13 cellular contexts compared by ENCODE assay signal in the genomic region with DNA sequence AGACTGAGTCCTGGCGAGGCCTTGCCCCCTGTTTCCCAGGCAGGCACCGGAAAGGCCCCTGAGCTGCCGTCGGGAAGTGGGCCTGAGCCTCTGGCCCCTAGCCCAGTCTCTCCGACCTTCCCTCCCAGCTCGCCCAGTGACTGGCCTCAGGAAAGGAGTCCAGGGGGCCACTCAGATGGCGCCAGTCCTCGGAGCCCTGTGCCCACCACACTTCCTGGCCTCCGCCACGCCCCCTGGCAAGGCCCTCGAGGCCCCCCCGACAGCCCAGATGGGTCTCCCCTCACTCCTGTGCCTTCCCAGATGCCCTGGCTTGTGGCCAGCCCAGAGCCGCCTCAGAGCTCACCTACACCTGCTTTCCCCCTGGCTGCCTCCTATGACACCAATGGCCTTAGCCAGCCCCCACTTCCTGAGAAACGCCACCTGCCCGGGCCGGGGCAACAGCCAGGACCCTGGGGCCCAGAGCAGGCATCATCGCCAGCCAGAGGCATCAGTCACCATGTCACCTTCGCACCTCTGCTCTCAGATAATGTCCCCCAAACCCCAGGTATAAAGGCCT. TPM values are rescaled to one million over a fixed set of nuclear protein-coding genes. Genes with fewer than 3 reads are reported as not detected.
DNase-seq lines count a peak whose midpoint lies in the region; ATAC-seq and TF ChIP-seq lines count a peak whose summit lies in the region.
"Had no signal": no experiment of that assay in that cellular context is flagged by ENCODE, and none has a peak within 500 bp of the region (broad histone marks: within the 10 kb centered on the region; RNA-seq: fewer than 3 reads in every experiment).

No MANE protein-coding gene starts in this region.

- H3K4me3 ChIP-seq in BE2C (ENCODE audit: low read depth, low read length): no peak overlapping the region
- H3K4me3 ChIP-seq: cardiac muscle cell, skin epidermis had no signal

- ATAC-seq in GM18867 (IDR thresholded peaks at IDR 0.05; ENCODE audit: unreplicated experiment): no peak

- intact Hi-C loops in posterior vena cava (cut with DNase I): no loop called here

- no peak for TF ChIP-seq CTCF in BE2C (IDR thresholded peaks at IDR 0.05; ENCODE audit: low read depth, low read length)

- H3K27me3 ChIP-seq in BE2C: no peaks in the 10 kb centered on the region
- H3K27me3 ChIP-seq: cardiac muscle cell had no signal

- no peaks in the 10 kb centered on the region for H3K36me3 ChIP-seq in BE2C
- H3K36me3 ChIP-seq: cardiac muscle cell had no signal

- no peaks in the 10 kb centered on the region for H3K4me1 ChIP-seq in BE2C

- no peaks in the 10 kb centered on the region for H3K9me3 ChIP-seq in BE2C

- peak; percentile 75 for DNase-seq in COLO668 (lab: John Stamatoyannopoulos, UW; ENCODE audit: unreplicated experiment)
- DNase-seq in NCI-H2029 (lab: John Stamatoyannopoulos, UW): peak; percentile 87
- DNase-seq in epidermal melanocyte (ENCODE audit: insufficient read length, low spot score): peak; percentile 6
- DNase-seq in posterior vena cava (ENCODE audit: low spot score): peak; percentile 79
- DNase-seq in CD1c-positive myeloid dendritic cell (ENCODE audit: extremely low spot score): no peak
- no peak for DNase-seq in BE2C
- DNase-seq in H4 (ENCODE audit: low spot score): no peak
- DNase-seq: activated T-cell treated with anti-CD3 and anti-CD28 coated beads, Interleukin-2, amount 50 U/mL, for 48 hours; CD8-positive, alpha-beta memory T cell had no signal

RNA-seq across cellular contexts. Expression of a gene that starts 10.9 kb away (rescaled TPM):
- 100 to 1,000 TPM; 139 to 218 TPM for total RNA-seq in posterior vena cava
- polyA plus RNA-seq in BE2C (2012; ENCODE audit: insufficient read depth, insufficient read length, low read depth): 28.1 TPM
- 18.3 and 20.2 TPM in 2 replicates for total RNA-seq in H4 (2014; rRNA removed; shearing (Covaris generic))

RNA-seq across cellular contexts. Expression of a gene that starts 18.4 kb away (rescaled TPM):
- total RNA-seq in posterior vena cava: 10 to 100 TPM; 77.6 to 90.5 TPM
- 30.5 TPM for polyA plus RNA-seq in BE2C (2012; ENCODE audit: insufficient read depth, insufficient read length, low read depth)
- total RNA-seq in H4 (2014; rRNA removed; shearing (Covaris generic)): 5.5 and 5.6 TPM in 2 replicates

RNA-seq across cellular contexts. Expression of a gene that starts 36.7 kb away (rescaled TPM):
- 100 to 1,000 TPM; 679 to 733 TPM for total RNA-seq in posterior vena cava
- not detected for polyA plus RNA-seq in BE2C (2012; ENCODE audit: insufficient read depth, insufficient read length, low read depth)
- 265 and 375 TPM in 2 replicates for total RNA-seq in H4 (2014; rRNA removed; shearing (Covaris generic))

RNA-seq across cellular contexts. Expression of a gene that starts 42.5 kb away (rescaled TPM):
- total RNA-seq in posterior vena cava: under 1 TPM; 0.32 to 0.90 TPM
- polyA plus RNA-seq in BE2C (2012; ENCODE audit: insufficient read depth, insufficient read length, low read depth): not detected
- 0.06 TPM in 1 of 2 replicates, not detected in the other for total RNA-seq in H4 (2014; rRNA removed; shearing (Covaris generic))
- total RNA-seq: fibroblast of villous mesenchyme had no signal

RNA-seq across cellular contexts. Expression of a gene that starts 54.5 kb away (rescaled TPM):
- 100 to 1,000 TPM; 311 to 314 TPM for total RNA-seq in posterior vena cava
- polyA plus RNA-seq in BE2C (2012; ENCODE audit: insufficient read depth, insufficient read length, low read depth): 173 TPM
- total RNA-seq in H4 (2014; rRNA removed; shearing (Covaris generic)): 479 and 559 TPM in 2 replicates

Comparison
In these comparisons a context has a peak if more than half of its experiments do, and no peak if none do; other contexts are left out.
1. DNase-seq: peak in COLO668 (single experiment), NCI-H2029 (single experiment), epidermal melanocyte (single experiment) and posterior vena cava (single experiment); none in CD1c-positive myeloid dendritic cell (single experiment), BE2C (single experiment) and H4 (single experiment).
2. RNA of a gene that starts 18.4 kb away (total RNA-seq): 77.6 to 90.5 TPM in posterior vena cava; 5.5 to 5.6 TPM in H4; every median in the first group is over 10 times any median in the second.